8 cellular contexts compared by ENCODE assay signal in genomic region chr5:154202379-154203260, GRCh38. TPM values are rescaled to one million over a fixed set of nuclear protein-coding genes. Genes with fewer than 3 reads are reported as not detected.
A peak's percentile ranks its signal among the peaks of the same experiment; 100 is the strongest.
DNase-seq lines count a peak whose midpoint lies in the region; ATAC-seq and TF ChIP-seq lines count a peak whose summit lies in the region.

No MANE protein-coding gene starts in this region.

- intact Hi-C loops in CD8-positive, alpha-beta T cell (cut with DNase I, micrococcal nuclease) = loop anchor here in 1 of 2 experiments (1.0 kb wide), 1 partner anchor 10 kb away; no protein-coding TSS in a partner anchor

- peaks cover 71% of the 10 kb centered on the region for H3K4me1 Mint-ChIP-seq in CD8-positive, alpha-beta T cell (ENCODE audit: low read depth)

- H3K27ac Mint-ChIP-seq in CD8-positive, alpha-beta T cell = peak overlapping the region; percentile 88

- peaks cover 34% of the 10 kb centered on the region for H3K36me3 Mint-ChIP-seq in CD8-positive, alpha-beta T cell

- no peak overlapping the region for H3K27ac ChIP-seq in CD8-positive, alpha-beta T cell (ENCODE audit: low read depth, low read length)

- CTCF ChIA-PET in CD8-positive, alpha-beta T cell (lab: Charles Lee) = interaction anchor here (0.8 to 1.7 kb wide), 4 partner anchors 9 to 131 kb away, joined by 3 to 7 read pairs (median 4); partner anchors contain the start of gene GALNT10

- TF ChIP-seq CTCF in CD8-positive, alpha-beta T cell (IDR thresholded peaks at IDR 0.05) = no peak
- no peak for TF ChIP-seq CTCF in GM20000 (IDR thresholded peaks at IDR 0.05; ENCODE audit: extremely low read depth, missing control alignments)

- H3K4me3 ChIP-seq in CD8-positive, alpha-beta T cell (ENCODE audit: low read depth, low read length) = peak overlapping the region; percentile 3

- H3K9me3 Mint-ChIP-seq in CD8-positive, alpha-beta T cell = no peaks in the 10 kb centered on the region

- peak in 3 of 7 experiments; percentile 37 to 55 (median 46) for DNase-seq in CD8-positive, alpha-beta T cell
- DNase-seq in GM20000 (ENCODE audit: low spot score) = peak; percentile 77
- peak; percentile 72 for DNase-seq in activated CD8-positive, alpha-beta memory T cell treated with anti-CD3 and anti-CD28 coated beads, Interleukin-2, amount 50 U/mL, for 48 hours
- peak; percentile 50 for DNase-seq in stimulated activated CD4-positive, alpha-beta T cell treated with anti-CD3 and anti-CD28 coated beads, Interleukin-12 subunit alpha, Interleukin-12 subunit beta, amount 100 ng/mL, for 4 hours
- no peak for DNase-seq in NCI-H2171 (lab: John Stamatoyannopoulos, UW)
- no peak for DNase-seq in globus pallidus (ENCODE audit: low spot score)
- no peak for DNase-seq in 8988T

- POLR2A ChIA-PET in CD8-positive, alpha-beta T cell (lab: Charles Lee) = interaction anchor here (1.0 to 1.7 kb wide), 6 partner anchors 10 to 28 kb away, joined by 3 to 7 read pairs (median 3); partner anchors contain the start of gene GALNT10

- H3K9me3 ChIP-seq in CD8-positive, alpha-beta T cell (ENCODE audit: low read length) = no peaks in the 10 kb centered on the region

- H3K27me3 Mint-ChIP-seq in CD8-positive, alpha-beta T cell (ENCODE audit: low read depth) = no peaks in the 10 kb centered on the region

- peak overlapping the region; percentile 58 for H3K4me3 Mint-ChIP-seq in CD8-positive, alpha-beta T cell

- H3K27me3 ChIP-seq in CD8-positive, alpha-beta T cell (ENCODE audit: insufficient read depth, low read length) = no peaks in the 10 kb centered on the region

- peaks cover 50% of the 10 kb centered on the region for H3K4me1 ChIP-seq in CD8-positive, alpha-beta T cell (ENCODE audit: insufficient read depth, low read length)

- peak; percentile 61 for ATAC-seq in CD8-positive, alpha-beta T cell
- ATAC-seq in HG03442 (IDR thresholded peaks at IDR 0.05; ENCODE audit: unreplicated experiment) = peak; percentile 91

- H3K36me3 ChIP-seq in CD8-positive, alpha-beta T cell (ENCODE audit: insufficient read depth, low read length) = no peaks in the 10 kb centered on the region

RNA-seq across cellular contexts. Expression of gene GALNT10, which starts 12.1 kb away (rescaled TPM):
- 10 to 100 TPM; 27.1 to 29.0 TPM for total RNA-seq in CD8-positive, alpha-beta T cell

Comparison
In these comparisons a context has a peak if more than half of its experiments do, and no peak if none do; other contexts are left out.
1. DNase-seq: peak in GM20000 (single experiment), activated CD8-positive, alpha-beta memory T cell treated with anti-CD3 and anti-CD28 coated beads, Interleukin-2, amount 50 U/mL, for 48 hours (single experiment) and stimulated activated CD4-positive, alpha-beta T cell treated with anti-CD3 and anti-CD28 coated beads, Interleukin-12 subunit alpha, Interleukin-12 subunit beta, amount 100 ng/mL, for 4 hours (single experiment); none in NCI-H2171 (single experiment), globus pallidus (single experiment) and 8988T (single experiment).